ENCODE assay signal across 8 cellular contexts in genomic region chr2:55232084-55232862, GRCh38. TPM values are rescaled to one million over a fixed set of nuclear protein-coding genes. Genes with fewer than 3 reads are reported as not detected.
DNase-seq lines count a peak whose midpoint lies in the region; ATAC-seq and TF ChIP-seq lines count a peak whose summit lies in the region.

TSS of gene CLHC1 (minus strand) at chr2:55232293. CDS start at chr2:55222411, 9,882 bp downstream.
TSS of gene RPS27A (plus strand) at chr2:55232688. CDS start at chr2:55232825, 137 bp downstream.

- peak within 1 kb of the TSS; percentile 80 to 99 (median 97) for H3K27ac ChIP-seq in dorsolateral prefrontal cortex
- H3K27ac ChIP-seq in right lobe of liver = peak within 1 kb of the TSS; percentile 93 to 94 (median 94)

- peaks cover 0 to 17% (median 9%) of the 10 kb centered on the region in 4 donors for H3K4me1 ChIP-seq in right lobe of liver

- DNase-seq in C1 segment of cervical spinal cord (lab: John Stamatoyannopoulos, UW) = peak; percentile 51 to 97 (median 86)
- DNase-seq in NCI-H748 treated with DMSO at 0.1 percent for 48 hours (lab: John Stamatoyannopoulos, UW) = peak; percentile 91
- peak; percentile 92 to 93 for DNase-seq in activated CD4-positive, alpha-beta T cell treated with anti-CD3 and anti-CD28 coated beads, Interleukin-2, amount 50 U/mL, for 24 hours (ENCODE audit: low read depth in 1 of 2, low spot score in 1 of 2)
- DNase-seq in dorsolateral prefrontal cortex = peak; percentile 79 to 93 (median 90)
- peak; percentile 91 to 95 (median 94) for DNase-seq in right lobe of liver
- DNase-seq in stimulated activated CD4-positive, alpha-beta T cell treated with anti-CD3 and anti-CD28 coated beads, Interleukin-4, amount 100 ng/mL, for 4 hours = peak; percentile 89 to 94

- peak in 34 of 56 donors; percentile 6 to 59 (median 34) for TF ChIP-seq CTCF in dorsolateral prefrontal cortex (IDR thresholded peaks at IDR 0.05 in 54 of 56, conservative IDR thresholded peaks at IDR 0.05 in 2 of 56; ENCODE audit: low read depth in 1 of 56, partially characterized antibody in 56 of 56)
- TF ChIP-seq CTCF in right lobe of liver (IDR thresholded peaks at IDR 0.05) = no peak

- no peaks in the 10 kb centered on the region for H3K9me3 ChIP-seq in right lobe of liver

- peak; percentile 80 for TF ChIP-seq POLR2A in right lobe of liver (IDR thresholded peaks at IDR 0.05)

- H3K36me3 ChIP-seq in right lobe of liver = peaks cover 0 to 38% (median 24%) of the 10 kb centered on the region in 4 donors

- peak; percentile 84 for ATAC-seq in GM19372 (IDR thresholded peaks at IDR 0.05; ENCODE audit: low read depth, unreplicated experiment)
- ATAC-seq in HG03558 (IDR thresholded peaks at IDR 0.05; ENCODE audit: extremely low read depth, unreplicated experiment) = peak; percentile 92
- peak; percentile 94 to 97 (median 96) for ATAC-seq in right lobe of liver

- H3K27me3 ChIP-seq in dorsolateral prefrontal cortex = no peaks in the 10 kb centered on the region
- H3K27me3 ChIP-seq in right lobe of liver = no peaks in the 10 kb centered on the region

- intact Hi-C loops in dorsolateral prefrontal cortex (cut with DNase I) = loop anchor here (1.0 to 5.0 kb wide), 7 partner anchors 35 to 510 kb away; partner anchors contain the start of genes MTIF2 (in 2 of the 2), CFAP36 (in 1 of the 2), EML6 (in 1 of the 2) and PPP4R3B (in 1 of the 2)
- intact Hi-C loops in right lobe of liver (cut with DNase I) = no loop called here

- peak within 1 kb of the TSS; percentile 65 to 100 (median 93) for H3K4me3 ChIP-seq in dorsolateral prefrontal cortex
- H3K4me3 ChIP-seq in right lobe of liver = peak within 1 kb of the TSS; percentile 87 to 97 (median 95)

- 0% methylated on average over 33 of the region's 37 CpGs for WGBS in right lobe of liver (ENCODE audit: insufficient coverage, low coverage, low lambda C conversion rate, missing lambda C conversion rate)

RNA-seq across cellular contexts. Expression of gene CLHC1, which starts in this region (rescaled TPM):
- total RNA-seq in dorsolateral prefrontal cortex (10 to 100 TPM; 12.9 to 62.6 (median 27.4) TPM), right lobe of liver (1 to 10 TPM; 1.5 to 5.0 (median 3.7) TPM)

RNA-seq across cellular contexts. Expression of gene RPS27A, which starts in this region (rescaled TPM):
- total RNA-seq in dorsolateral prefrontal cortex (100 to 1,000 TPM; 221 to 469 (median 349) TPM), right lobe of liver (100 to 1,000 TPM; 241 to 478 (median 297) TPM)

Comparison
In these comparisons a context has a peak if more than half of its experiments do, and no peak if none do; other contexts are left out.
1. Peak in every context shown above with its lines: DNase-seq, ATAC-seq, H3K4me3 ChIP-seq and H3K27ac ChIP-seq.
2. CTCF ChIP-seq: peak in dorsolateral prefrontal cortex (34 of 56); none in right lobe of liver (0 of 4).
3. intact Hi-C loops: an anchor here in dorsolateral prefrontal cortex (1.0 to 5.0 kb wide); none called in right lobe of liver.